Comparison of ENCODE assay signal across 10 cellular contexts in the genomic region with DNA sequence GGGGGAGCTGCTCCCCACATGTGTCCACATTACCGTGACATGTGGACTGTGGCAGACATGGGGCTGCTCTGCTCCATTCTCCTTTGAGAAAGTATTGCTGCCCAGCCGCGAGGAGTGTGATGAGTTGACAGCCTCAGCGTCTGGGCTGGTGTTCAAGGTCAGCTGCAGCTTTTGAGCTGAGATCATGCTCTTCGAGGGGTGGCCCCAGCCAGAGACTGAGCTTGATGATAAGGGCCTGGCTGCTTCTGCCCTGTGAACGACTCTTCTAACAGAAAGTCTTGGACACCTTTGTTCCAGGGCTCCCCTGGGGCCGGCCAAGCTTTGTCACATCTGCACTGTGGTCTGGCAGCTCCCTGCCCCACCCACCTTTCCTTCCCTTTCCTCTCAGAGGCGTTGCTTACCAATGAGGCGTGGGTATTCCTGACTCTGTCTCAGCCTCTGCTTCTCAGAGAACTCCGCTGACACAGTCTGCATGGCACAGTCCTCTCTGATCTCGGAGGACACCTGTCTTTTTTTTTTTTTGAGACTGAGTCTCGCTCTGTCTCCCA.
DNase-seq lines count a peak whose midpoint lies in the region; ATAC-seq and TF ChIP-seq lines count a peak whose summit lies in the region.
"Had no signal": no experiment of that assay in that cellular context is flagged by ENCODE, and none has a peak within 500 bp of the region (broad histone marks: within the 10 kb centered on the region; RNA-seq: fewer than 3 reads in every experiment).

No MANE protein-coding gene starts in this region.

- H3F3A ChIP-seq in neural progenitor cell (ENCODE audit: low read depth): peaks cover 7% of the 10 kb centered on the region

- no peak overlapping the region for H3K27ac ChIP-seq in neural progenitor cell

- no peak for ATAC-seq in GM19397 (IDR thresholded peaks at IDR 0.05; ENCODE audit: unreplicated experiment)

- H3K9me3 ChIP-seq in neural progenitor cell (ENCODE audit: low read depth): no peaks in the 10 kb centered on the region

- H3K4me1 ChIP-seq in neural progenitor cell: peaks cover 3% of the 10 kb centered on the region

- H3K4me3 ChIP-seq in neural progenitor cell: no peak overlapping the region

- DNase-seq in Daoy (ENCODE audit: low read depth) (peak; percentile 35), NCI-H69 (lab: John Stamatoyannopoulos, UW) (peak; percentile 46), fibroblast of peridontal ligament (ENCODE audit: extremely low read depth) (peak; percentile 10), neural progenitor cell (ENCODE audit: low spot score) (peak; percentile 26), hepatic stellate cell (ENCODE audit: low spot score) (no peak), DMS153 treated with DMSO at 0.1 percent for 48 hours (lab: John Stamatoyannopoulos, UW; ENCODE audit: unreplicated experiment) (no peak), DMS 273 treated with DMSO at 0.1 percent for 48 hours (lab: John Stamatoyannopoulos, UW) (no peak)
- DNase-seq: retina had no signal

- H3K27me3 Mint-ChIP-seq in neural progenitor cell (ENCODE audit: insufficient read depth, low read depth): peaks cover 18% of the 10 kb centered on the region

- H3K9ac ChIP-seq in neural progenitor cell: no peak overlapping the region

- no peaks in the 10 kb centered on the region for H3K27me3 ChIP-seq in neural progenitor cell

- H3K36me3 Mint-ChIP-seq in neural progenitor cell: peaks cover 3% of the 10 kb centered on the region

- H3K4me2 ChIP-seq in neural progenitor cell: no peak overlapping the region

- H3K4me3 Mint-ChIP-seq in neural progenitor cell: no peak overlapping the region

- no peaks in the 10 kb centered on the region for H3K79me2 ChIP-seq in neural progenitor cell (ENCODE audit: low read depth)

- no peak overlapping the region for H2AFZ ChIP-seq in neural progenitor cell (replicated peaks)

- H3K27ac Mint-ChIP-seq in neural progenitor cell: no peak overlapping the region
- H3K27ac Mint-ChIP-seq: activated T-helper 2 cell treated with anti-CD3 and anti-CD28 coated beads, Interferon-gamma antibody, Interleukin-2, Interleukin-4, amounts not matched to agents 10 μg/mL and 5 μg/mL and 100 μg/mL, durations not matched to agents 14 hours and 24 hours and 36 hours had no signal

- H3K36me3 ChIP-seq in neural progenitor cell: no peaks in the 10 kb centered on the region

- H4K20me1 ChIP-seq in neural progenitor cell (ENCODE audit: low read depth): no peaks in the 10 kb centered on the region

- no peaks in the 10 kb centered on the region for H3K9me3 Mint-ChIP-seq in neural progenitor cell
- H3K9me3 Mint-ChIP-seq: activated T-helper 2 cell treated with anti-CD3 and anti-CD28 coated beads, Interferon-gamma antibody, Interleukin-2, Interleukin-4, amounts not matched to agents 10 μg/mL and 5 μg/mL and 100 μg/mL, durations not matched to agents 14 hours and 24 hours and 36 hours had no signal

- H3K4me1 Mint-ChIP-seq in neural progenitor cell: peaks cover 2% of the 10 kb centered on the region

- TF ChIP-seq CTCF in neural progenitor cell (IDR thresholded peaks at IDR 0.05): no peak

Comparison
In these comparisons a context has a peak if more than half of its experiments do, and no peak if none do; other contexts are left out.
1. DNase-seq: peak in Daoy (single experiment), NCI-H69 (single experiment), fibroblast of peridontal ligament (single experiment) and neural progenitor cell (single experiment); none in hepatic stellate cell (single experiment), DMS153 treated with DMSO at 0.1 percent for 48 hours (single experiment) and DMS 273 treated with DMSO at 0.1 percent for 48 hours (single experiment).